ENCODE assay signal across 13 cellular contexts in genomic region chr5:53343187-53343586, GRCh38.
DNase-seq lines count a peak whose midpoint lies in the region; TF ChIP-seq lines count a peak whose summit lies in the region.
"Had no signal": no experiment of that assay in that cellular context is flagged by ENCODE, and none has a peak within 500 bp of the region (broad histone marks: within the 10 kb centered on the region; RNA-seq: fewer than 3 reads in every experiment).

No MANE protein-coding gene starts in this region.

- H2BK15ac ChIP-seq in mesenchymal stem cell (ENCODE audit: low read depth, poor library complexity, severe bottlenecking): no peak overlapping the region

- H3K9ac ChIP-seq in mesenchymal stem cell (ENCODE audit: low read length): peak overlapping the region; percentile 37

- H3K27ac ChIP-seq in mesenchymal stem cell (ENCODE audit: low read length, poor library complexity, severe bottlenecking) (no peak overlapping the region), caudate nucleus (ENCODE audit: low read depth, low read length) (no peak overlapping the region)
- H3K27ac ChIP-seq in CD8-positive, alpha-beta memory T cell (ENCODE audit: low read depth, low read length): no peak overlapping the region
- H3K27ac ChIP-seq: Peyer's patch had no signal

- H3K27me3 ChIP-seq in mesenchymal stem cell (ENCODE audit: control insufficient read depth in 1 of 2, insufficient read depth in 1 of 2, low read length in 2 of 2): no peaks in the 10 kb centered on the region
- no peaks in the 10 kb centered on the region for H3K27me3 ChIP-seq in CD8-positive, alpha-beta memory T cell (ENCODE audit: insufficient read depth, low read length, poor library complexity, severe bottlenecking)
- H3K27me3 ChIP-seq: Peyer's patch had no signal

- H2AFZ ChIP-seq in mesenchymal stem cell (ENCODE audit: low read depth, low read length): no peak overlapping the region

- H2BK5ac ChIP-seq in mesenchymal stem cell (ENCODE audit: low read depth, low read length, poor library complexity, severe bottlenecking): no peak overlapping the region

- TF ChIP-seq CTCF in epithelial cell of esophagus (IDR thresholded peaks at IDR 0.05; ENCODE audit: insufficient read depth, low read depth, low read length, missing control alignments): no peak

- H4K8ac ChIP-seq in mesenchymal stem cell (ENCODE audit: low read length): no peak overlapping the region

- H4K91ac ChIP-seq in mesenchymal stem cell (ENCODE audit: low read length): no peak overlapping the region

- H3K4me3 ChIP-seq in epithelial cell of esophagus (ENCODE audit: low read length) (no peak overlapping the region), mesenchymal stem cell (ENCODE audit: insufficient read depth in 1 of 2, low read depth in 1 of 2, low read length in 2 of 2) (no peak overlapping the region)
- no peak overlapping the region for H3K4me3 ChIP-seq in CD8-positive, alpha-beta memory T cell (ENCODE audit: low read length)
- H3K4me3 ChIP-seq: Peyer's patch had no signal

- no peak overlapping the region for H2AK5ac ChIP-seq in mesenchymal stem cell (ENCODE audit: low read length, severe bottlenecking)

- H3K36me3 ChIP-seq in mesenchymal stem cell (ENCODE audit: control insufficient read depth in 1 of 2, insufficient read depth in 2 of 2, low read depth in 1 of 2, low read length in 2 of 2): no peaks in the 10 kb centered on the region
- no peaks in the 10 kb centered on the region for H3K36me3 ChIP-seq in CD8-positive, alpha-beta memory T cell (ENCODE audit: insufficient read depth, low read length)
- H3K36me3 ChIP-seq: Peyer's patch had no signal

- no peaks in the 10 kb centered on the region for H3K36me3 Mint-ChIP-seq in CD8-positive, alpha-beta memory T cell
- H3K36me3 Mint-ChIP-seq: activated naive CD8-positive, alpha-beta T cell treated with anti-CD3 and anti-CD28 coated beads for 36 hours; CD8-positive, alpha-beta T cell had no signal

- no peaks in the 10 kb centered on the region for H3K4me1 Mint-ChIP-seq in CD8-positive, alpha-beta memory T cell
- H3K4me1 Mint-ChIP-seq: activated naive CD8-positive, alpha-beta T cell treated with anti-CD3 and anti-CD28 coated beads for 36 hours had no signal

- no peak overlapping the region for H3K18ac ChIP-seq in mesenchymal stem cell (ENCODE audit: low read depth in 1 of 2, low read length in 2 of 2)

- CTCF ChIA-PET in CD8-positive, alpha-beta memory T cell (lab: Charles Lee): no interaction called here

- POLR2A ChIA-PET in CD8-positive, alpha-beta memory T cell (lab: Charles Lee): no interaction called here

- peaks cover 0 to 6% of the 10 kb centered on the region in 2 donors for H3K27me3 Mint-ChIP-seq in CD8-positive, alpha-beta memory T cell

- no peak overlapping the region for H3K27ac Mint-ChIP-seq in CD8-positive, alpha-beta memory T cell
- H3K27ac Mint-ChIP-seq: activated naive CD8-positive, alpha-beta T cell treated with anti-CD3 and anti-CD28 coated beads for 36 hours; CD8-positive, alpha-beta T cell had no signal

- H3K14ac ChIP-seq in mesenchymal stem cell (ENCODE audit: low read length in 2 of 2): no peak overlapping the region

- H3K9me3 ChIP-seq in mesenchymal stem cell (ENCODE audit: control insufficient read depth, low read length): peaks cover 3% of the 10 kb centered on the region
- H3K9me3 ChIP-seq in CD8-positive, alpha-beta memory T cell (ENCODE audit: low read length): no peaks in the 10 kb centered on the region
- H3K9me3 ChIP-seq: Peyer's patch had no signal

- no peaks in the 10 kb centered on the region for H3K4me1 ChIP-seq in mesenchymal stem cell (ENCODE audit: control insufficient read depth, insufficient read depth, low read depth, low read length)
- H3K4me1 ChIP-seq in CD8-positive, alpha-beta memory T cell (ENCODE audit: insufficient read depth, low read length): no peaks in the 10 kb centered on the region
- H3K4me1 ChIP-seq: Peyer's patch had no signal

- no peak overlapping the region for H3K4me3 Mint-ChIP-seq in CD8-positive, alpha-beta memory T cell
- H3K4me3 Mint-ChIP-seq: activated naive CD8-positive, alpha-beta T cell treated with anti-CD3 and anti-CD28 coated beads for 36 hours; CD8-positive, alpha-beta T cell had no signal

- no peak overlapping the region for H3K4ac ChIP-seq in mesenchymal stem cell (ENCODE audit: low read depth in 1 of 2, low read length in 2 of 2)

- H2BK120ac ChIP-seq in mesenchymal stem cell (ENCODE audit: low read depth, low read length): no peak overlapping the region

- no peak overlapping the region for H3K23ac ChIP-seq in mesenchymal stem cell (ENCODE audit: low read length in 2 of 2)

- H3K79me1 ChIP-seq in mesenchymal stem cell (replicated peaks; ENCODE audit: low read length, poor library complexity, severe bottlenecking): no peaks in the 10 kb centered on the region

- peaks cover 0 to 6% (median 0%) of the 10 kb centered on the region in 5 donors for H3K9me3 Mint-ChIP-seq in CD8-positive, alpha-beta memory T cell
- H3K9me3 Mint-ChIP-seq: CD8-positive, alpha-beta T cell had no signal

- H2BK12ac ChIP-seq in mesenchymal stem cell (ENCODE audit: low read length in 2 of 2): no peak overlapping the region

- 57% methylated on average over 2 of the region's 2 CpGs for WGBS in mesenchymal stem cell

- no peak overlapping the region for H3K4me2 ChIP-seq in mesenchymal stem cell (ENCODE audit: low read length, poor library complexity, severe bottlenecking)

- DNase-seq in AG20443 (ENCODE audit: low spot score) (peak; percentile 81), NCI-H226 (peak; percentile 95), epithelial cell of esophagus (ENCODE audit: low read depth) (peak; percentile 98), mesenchymal stem cell (peak; percentile 66), caudate nucleus (lab: John Stamatoyannopoulos, UW) (no peak), NCI-H748 (lab: John Stamatoyannopoulos, UW; ENCODE audit: unreplicated experiment) (no peak)
- DNase-seq in activated naive CD4-positive, alpha-beta T cell treated with anti-CD3 and anti-CD28 coated beads, Interleukin-2, amount 50 U/mL, for 16 hours: no peak
- DNase-seq in CD8-positive, alpha-beta memory T cell: no peak
- DNase-seq: activated naive CD8-positive, alpha-beta T cell treated with anti-CD3 and anti-CD28 coated beads for 36 hours; CD8-positive, alpha-beta T cell; midbrain; Peyer's patch; stimulated activated naive CD8-positive, alpha-beta T cell treated with anti-CD3 and anti-CD28 coated beads, Interleukin-15, Interleukin-2, amounts not matched to agents 100 U/mL and 50 U/mL, for 24 hours had no signal

Comparison
In these comparisons a context has a peak if more than half of its experiments do, and no peak if none do; other contexts are left out.
1. DNase-seq: peak in AG20443 (single experiment), NCI-H226 (single experiment), epithelial cell of esophagus (single experiment) and mesenchymal stem cell (single experiment); none in activated naive CD4-positive, alpha-beta T cell treated with anti-CD3 and anti-CD28 coated beads, Interleukin-2, amount 50 U/mL, for 16 hours (single experiment), caudate nucleus (0 of 61), NCI-H748 (single experiment) and CD8-positive, alpha-beta memory T cell (0 of 5).